ENCODE assay signal across 8 cellular contexts in the genomic region with DNA sequence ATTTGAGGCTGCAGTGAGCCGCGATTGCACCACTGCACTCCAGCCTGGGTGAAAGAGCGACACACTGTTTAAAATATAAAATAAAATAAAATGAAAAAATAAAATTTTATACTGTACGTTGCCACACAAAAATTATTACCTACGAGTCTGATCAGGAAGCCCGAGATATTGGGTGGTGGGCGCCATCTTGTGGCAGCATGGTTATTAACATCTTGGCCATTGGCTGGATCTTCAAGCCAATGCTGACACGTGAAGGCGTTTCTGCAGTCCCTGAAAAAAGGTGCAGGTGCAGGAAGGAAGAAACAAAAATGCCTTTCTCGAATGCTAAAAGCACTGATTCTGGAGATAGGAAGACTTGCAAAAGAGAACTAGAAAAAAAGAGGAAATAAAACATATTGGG. TPM values are rescaled to one million over a fixed set of nuclear protein-coding genes. Genes with fewer than 3 reads are reported as not detected.
DNase-seq lines count a peak whose midpoint lies in the region; ATAC-seq and TF ChIP-seq lines count a peak whose summit lies in the region.

No MANE protein-coding gene starts in this region.

- H3K4me3 Mint-ChIP-seq in activated T-helper 17 cell treated with anti-CD3 and anti-CD28 coated beads, Interleukin-2, amount 50 U/mL, for 72 hours, result no peak overlapping the region

- in situ Hi-C loops in astrocyte of the cerebellum (cut with HindIII; ENCODE audit: low sequenced_read_pairs), result no loop called here

- H3K4me1 Mint-ChIP-seq in activated T-helper 17 cell treated with anti-CD3 and anti-CD28 coated beads, Interleukin-2, amount 50 U/mL, for 72 hours, result peaks cover 5% of the 10 kb centered on the region

- TF ChIP-seq CTCF in LNCAP (IDR thresholded peaks at IDR 0.05) (peak; percentile 56), astrocyte of the cerebellum (IDR thresholded peaks at IDR 0.05; ENCODE audit: low read depth, low read length, missing control alignments) (peak; percentile 62)

- H3K9me3 Mint-ChIP-seq in activated T-helper 17 cell treated with anti-CD3 and anti-CD28 coated beads, Interleukin-2, amount 50 U/mL, for 72 hours, result no peaks in the 10 kb centered on the region

- DNase-seq in NCI-H2081 (lab: John Stamatoyannopoulos, UW) (peak; percentile 49 to 51), NCI-H2081 treated with DMSO at 0.1 percent for 48 hours (lab: John Stamatoyannopoulos, UW) (no peak), T-helper 22 cell (ENCODE audit: low read depth) (peak; percentile 25), astrocyte of the cerebellum (ENCODE audit: low read depth) (peak; percentile 2), iPS-NIHi11 (ENCODE audit: low spot score) (peak; percentile 67)
- peak; percentile 25 to 64 for DNase-seq in stimulated activated CD4-positive, alpha-beta T cell treated with anti-CD3 and anti-CD28 coated beads, Interleukin-15, amount 100 ng/mL, for 48 hours (ENCODE audit: low read depth in 2 of 2)

- H3K4me3 ChIP-seq in astrocyte of the cerebellum (ENCODE audit: low read depth, low read length), result no peak overlapping the region

- H3K27me3 Mint-ChIP-seq in activated T-helper 17 cell treated with anti-CD3 and anti-CD28 coated beads, Interleukin-2, amount 50 U/mL, for 72 hours, result no peaks in the 10 kb centered on the region

- H3K27ac Mint-ChIP-seq in activated T-helper 17 cell treated with anti-CD3 and anti-CD28 coated beads, Interleukin-2, amount 50 U/mL, for 72 hours, result no peak overlapping the region

- no peak for ATAC-seq in activated T-helper 17 cell treated with anti-CD3 and anti-CD28 coated beads, Interleukin-2, amount 50 U/mL, for 72 hours (replicated peaks)

- H3K36me3 Mint-ChIP-seq in activated T-helper 17 cell treated with anti-CD3 and anti-CD28 coated beads, Interleukin-2, amount 50 U/mL, for 72 hours (ENCODE audit: low read depth), result no peaks in the 10 kb centered on the region

RNA-seq across cellular contexts. Expression of a gene that starts 4.9 kb away (rescaled TPM):
- total RNA-seq in activated T-helper 17 cell treated with anti-CD3 and anti-CD28 coated beads, Interleukin-2, amount 50 U/mL, for 72 hours, result not detected

RNA-seq across cellular contexts. Expression of a gene that starts 34.6 kb away (rescaled TPM):
- not detected for total RNA-seq in activated T-helper 17 cell treated with anti-CD3 and anti-CD28 coated beads, Interleukin-2, amount 50 U/mL, for 72 hours
